ENCODE assay signal across 1 cellular context in genomic region chrX:47658684-47659515, GRCh38.
TF ChIP-seq lines count a peak whose summit lies in the region.

A gene with protein sequence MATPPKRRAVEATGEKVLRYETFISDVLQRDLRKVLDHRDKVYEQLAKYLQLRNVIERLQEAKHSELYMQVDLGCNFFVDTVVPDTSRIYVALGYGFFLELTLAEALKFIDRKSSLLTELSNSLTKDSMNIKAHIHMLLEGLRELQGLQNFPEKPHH (minus strand): TSS chrX:47659180. CDS start chrX:47658927, 253 bp downstream.

TF ChIP-seq in GM12878, 131 proteins besides CTCF, POLR2A, EP300 and RAD21 (continued from another document and continues in another):
- TF ChIP-seq, protein P1, sequence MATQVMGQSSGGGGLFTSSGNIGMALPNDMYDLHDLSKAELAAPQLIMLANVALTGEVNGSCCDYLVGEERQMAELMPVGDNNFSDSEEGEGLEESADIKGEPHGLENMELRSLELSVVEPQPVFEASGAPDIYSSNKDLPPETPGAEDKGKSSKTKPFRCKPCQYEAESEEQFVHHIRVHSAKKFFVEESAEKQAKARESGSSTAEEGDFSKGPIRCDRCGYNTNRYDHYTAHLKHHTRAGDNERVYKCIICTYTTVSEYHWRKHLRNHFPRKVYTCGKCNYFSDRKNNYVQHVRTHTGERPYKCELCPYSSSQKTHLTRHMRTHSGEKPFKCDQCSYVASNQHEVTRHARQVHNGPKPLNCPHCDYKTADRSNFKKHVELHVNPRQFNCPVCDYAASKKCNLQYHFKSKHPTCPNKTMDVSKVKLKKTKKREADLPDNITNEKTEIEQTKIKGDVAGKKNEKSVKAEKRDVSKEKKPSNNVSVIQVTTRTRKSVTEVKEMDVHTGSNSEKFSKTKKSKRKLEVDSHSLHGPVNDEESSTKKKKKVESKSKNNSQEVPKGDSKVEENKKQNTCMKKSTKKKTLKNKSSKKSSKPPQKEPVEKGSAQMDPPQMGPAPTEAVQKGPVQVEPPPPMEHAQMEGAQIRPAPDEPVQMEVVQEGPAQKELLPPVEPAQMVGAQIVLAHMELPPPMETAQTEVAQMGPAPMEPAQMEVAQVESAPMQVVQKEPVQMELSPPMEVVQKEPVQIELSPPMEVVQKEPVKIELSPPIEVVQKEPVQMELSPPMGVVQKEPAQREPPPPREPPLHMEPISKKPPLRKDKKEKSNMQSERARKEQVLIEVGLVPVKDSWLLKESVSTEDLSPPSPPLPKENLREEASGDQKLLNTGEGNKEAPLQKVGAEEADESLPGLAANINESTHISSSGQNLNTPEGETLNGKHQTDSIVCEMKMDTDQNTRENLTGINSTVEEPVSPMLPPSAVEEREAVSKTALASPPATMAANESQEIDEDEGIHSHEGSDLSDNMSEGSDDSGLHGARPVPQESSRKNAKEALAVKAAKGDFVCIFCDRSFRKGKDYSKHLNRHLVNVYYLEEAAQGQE (IDR thresholded peaks at IDR 0.05; ENCODE audit: low read depth, low read length) = no peak
- TF ChIP-seq CHD4 (IDR thresholded peaks at IDR 0.05) (no peak), FOXM1 (IDR thresholded peaks at IDR 0.05; ENCODE audit: low read depth, low read length) (no peak), ZBED1 (IDR thresholded peaks at IDR 0.05; ENCODE audit: borderline replicate concordance) (no peak), SMAD5 (IDR thresholded peaks at IDR 0.05; ENCODE audit: low read depth) (peak; percentile 67; the same call in 1 of the 2 replicates), SIN3A (IDR thresholded peaks at IDR 0.05; ENCODE audit: low read depth, low read length) (peak; percentile 73; the same call in 1 of the 2 replicates), KAT2A (conservative IDR thresholded peaks at IDR 0.05; ENCODE audit: control insufficient read depth, low read depth, low read length) (no peak), STAT1 (conservative IDR thresholded peaks at IDR 0.05) (no peak; the same call in 1 of the 2 replicates), SMARCA5 (IDR thresholded peaks at IDR 0.05) (no peak), EGR1 (IDR thresholded peaks at IDR 0.05; ENCODE audit: borderline replicate concordance in 1 of 2, low read depth in 2 of 2, low read length in 2 of 2) (no peak), PML (IDR thresholded peaks at IDR 0.05; ENCODE audit: low read length) (peak; percentile 81; the same call in 1 of the 2 replicates), CBX3 (IDR thresholded peaks at IDR 0.05; ENCODE audit: borderline replicate concordance, low read depth) (no peak), ZNF622 (IDR thresholded peaks at IDR 0.05) (no peak), PKNOX1 (IDR thresholded peaks at IDR 0.05) (peak; percentile 97), IRF4 (IDR thresholded peaks at IDR 0.05; ENCODE audit: low read depth, low read length) (no peak), BMI1 (IDR thresholded peaks at IDR 0.05; ENCODE audit: borderline replicate concordance) (no peak), CHD2 (IDR thresholded peaks at IDR 0.05; ENCODE audit: borderline replicate concordance, low read depth, low read length) (peak; percentile 29; the same call in 1 of the 2 replicates), POLR2AphosphoS2 (IDR thresholded peaks at IDR 0.05; ENCODE audit: low read depth, low read length) (peak; percentile 89), FOS (IDR thresholded peaks at IDR 0.05; ENCODE audit: borderline replicate concordance, extremely low read depth, insufficient read length) (no peak), BACH1 (IDR thresholded peaks at IDR 0.05; ENCODE audit: borderline replicate concordance) (no peak), CEBPB (IDR thresholded peaks at IDR 0.05; ENCODE audit: borderline replicate concordance in 1 of 2, low read depth in 2 of 2, low read length in 2 of 2) (no peak), NBN (IDR thresholded peaks at IDR 0.05) (peak; percentile 84), ETV6 (conservative IDR thresholded peaks at IDR 0.05 in 1 of 2, IDR thresholded peaks at IDR 0.05 in 1 of 2; ENCODE audit: borderline replicate concordance in 1 of 2, low read depth in 1 of 2) (no peak), NR2F1 (conservative IDR thresholded peaks at IDR 0.05) (peak; percentile 32; the same call in 1 of the 2 replicates), MXI1 (IDR thresholded peaks at IDR 0.05; ENCODE audit: low read depth, low read length) (peak; percentile 47; the same call in 1 of the 2 replicates), KDM1A (IDR thresholded peaks at IDR 0.05; ENCODE audit: borderline replicate concordance) (no peak), IRF5 (IDR thresholded peaks at IDR 0.05; ENCODE audit: borderline replicate concordance) (no peak), SP1 (IDR thresholded peaks at IDR 0.05; ENCODE audit: low read depth, low read length) (peak; percentile 76), IKZF1 (conservative IDR thresholded peaks at IDR 0.05) (no peak; the same call in 1 of the 2 replicates), DPF2 (IDR thresholded peaks at IDR 0.05) (peak; percentile 41; the same call in 1 of the 2 replicates), ATF2 (IDR thresholded peaks at IDR 0.05; ENCODE audit: low read length) (peak; percentile 55; the same call in 1 of the 2 replicates), LARP7 (IDR thresholded peaks at IDR 0.05) (no peak), RCOR1 (conservative IDR thresholded peaks at IDR 0.05; ENCODE audit: low read depth, low read length) (0 out of 2 replicates have a peak, but pooled peaks have one; percentile 41), RBBP5 (conservative IDR thresholded peaks at IDR 0.05) (no peak), ZNF217 (IDR thresholded peaks at IDR 0.05) (no peak), MLLT1 (IDR thresholded peaks at IDR 0.05) (peak; percentile 70), FOXK2 (IDR thresholded peaks at IDR 0.05) (peak; percentile 60), CHD1 (IDR thresholded peaks at IDR 0.05; ENCODE audit: low read depth, low read length) (peak; percentile 66; the same call in 1 of the 2 replicates), USF2 (IDR thresholded peaks at IDR 0.05; ENCODE audit: borderline replicate concordance, low read depth, low read length) (no peak)
- TF ChIP-seq, protein P2, sequence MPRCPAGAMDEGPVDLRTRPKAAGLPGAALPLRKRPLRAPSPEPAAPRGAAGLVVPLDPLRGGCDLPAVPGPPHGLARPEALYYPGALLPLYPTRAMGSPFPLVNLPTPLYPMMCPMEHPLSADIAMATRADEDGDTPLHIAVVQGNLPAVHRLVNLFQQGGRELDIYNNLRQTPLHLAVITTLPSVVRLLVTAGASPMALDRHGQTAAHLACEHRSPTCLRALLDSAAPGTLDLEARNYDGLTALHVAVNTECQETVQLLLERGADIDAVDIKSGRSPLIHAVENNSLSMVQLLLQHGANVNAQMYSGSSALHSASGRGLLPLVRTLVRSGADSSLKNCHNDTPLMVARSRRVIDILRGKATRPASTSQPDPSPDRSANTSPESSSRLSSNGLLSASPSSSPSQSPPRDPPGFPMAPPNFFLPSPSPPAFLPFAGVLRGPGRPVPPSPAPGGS (IDR thresholded peaks at IDR 0.05; ENCODE audit: borderline replicate concordance, insufficient read depth, low read depth, low read length, poor library complexity, severe bottlenecking) = no peak
- TF ChIP-seq, protein P3, sequence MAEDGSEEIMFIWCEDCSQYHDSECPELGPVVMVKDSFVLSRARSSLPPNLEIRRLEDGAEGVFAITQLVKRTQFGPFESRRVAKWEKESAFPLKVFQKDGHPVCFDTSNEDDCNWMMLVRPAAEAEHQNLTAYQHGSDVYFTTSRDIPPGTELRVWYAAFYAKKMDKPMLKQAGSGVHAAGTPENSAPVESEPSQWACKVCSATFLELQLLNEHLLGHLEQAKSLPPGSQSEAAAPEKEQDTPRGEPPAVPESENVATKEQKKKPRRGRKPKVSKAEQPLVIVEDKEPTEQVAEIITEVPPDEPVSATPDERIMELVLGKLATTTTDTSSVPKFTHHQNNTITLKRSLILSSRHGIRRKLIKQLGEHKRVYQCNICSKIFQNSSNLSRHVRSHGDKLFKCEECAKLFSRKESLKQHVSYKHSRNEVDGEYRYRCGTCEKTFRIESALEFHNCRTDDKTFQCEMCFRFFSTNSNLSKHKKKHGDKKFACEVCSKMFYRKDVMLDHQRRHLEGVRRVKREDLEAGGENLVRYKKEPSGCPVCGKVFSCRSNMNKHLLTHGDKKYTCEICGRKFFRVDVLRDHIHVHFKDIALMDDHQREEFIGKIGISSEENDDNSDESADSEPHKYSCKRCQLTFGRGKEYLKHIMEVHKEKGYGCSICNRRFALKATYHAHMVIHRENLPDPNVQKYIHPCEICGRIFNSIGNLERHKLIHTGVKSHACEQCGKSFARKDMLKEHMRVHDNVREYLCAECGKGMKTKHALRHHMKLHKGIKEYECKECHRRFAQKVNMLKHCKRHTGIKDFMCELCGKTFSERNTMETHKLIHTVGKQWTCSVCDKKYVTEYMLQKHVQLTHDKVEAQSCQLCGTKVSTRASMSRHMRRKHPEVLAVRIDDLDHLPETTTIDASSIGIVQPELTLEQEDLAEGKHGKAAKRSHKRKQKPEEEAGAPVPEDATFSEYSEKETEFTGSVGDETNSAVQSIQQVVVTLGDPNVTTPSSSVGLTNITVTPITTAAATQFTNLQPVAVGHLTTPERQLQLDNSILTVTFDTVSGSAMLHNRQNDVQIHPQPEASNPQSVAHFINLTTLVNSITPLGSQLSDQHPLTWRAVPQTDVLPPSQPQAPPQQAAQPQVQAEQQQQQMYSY (CRISPR knock-in tag; IDR thresholded peaks at IDR 0.05) = no peak
- TF ChIP-seq, protein P4, sequence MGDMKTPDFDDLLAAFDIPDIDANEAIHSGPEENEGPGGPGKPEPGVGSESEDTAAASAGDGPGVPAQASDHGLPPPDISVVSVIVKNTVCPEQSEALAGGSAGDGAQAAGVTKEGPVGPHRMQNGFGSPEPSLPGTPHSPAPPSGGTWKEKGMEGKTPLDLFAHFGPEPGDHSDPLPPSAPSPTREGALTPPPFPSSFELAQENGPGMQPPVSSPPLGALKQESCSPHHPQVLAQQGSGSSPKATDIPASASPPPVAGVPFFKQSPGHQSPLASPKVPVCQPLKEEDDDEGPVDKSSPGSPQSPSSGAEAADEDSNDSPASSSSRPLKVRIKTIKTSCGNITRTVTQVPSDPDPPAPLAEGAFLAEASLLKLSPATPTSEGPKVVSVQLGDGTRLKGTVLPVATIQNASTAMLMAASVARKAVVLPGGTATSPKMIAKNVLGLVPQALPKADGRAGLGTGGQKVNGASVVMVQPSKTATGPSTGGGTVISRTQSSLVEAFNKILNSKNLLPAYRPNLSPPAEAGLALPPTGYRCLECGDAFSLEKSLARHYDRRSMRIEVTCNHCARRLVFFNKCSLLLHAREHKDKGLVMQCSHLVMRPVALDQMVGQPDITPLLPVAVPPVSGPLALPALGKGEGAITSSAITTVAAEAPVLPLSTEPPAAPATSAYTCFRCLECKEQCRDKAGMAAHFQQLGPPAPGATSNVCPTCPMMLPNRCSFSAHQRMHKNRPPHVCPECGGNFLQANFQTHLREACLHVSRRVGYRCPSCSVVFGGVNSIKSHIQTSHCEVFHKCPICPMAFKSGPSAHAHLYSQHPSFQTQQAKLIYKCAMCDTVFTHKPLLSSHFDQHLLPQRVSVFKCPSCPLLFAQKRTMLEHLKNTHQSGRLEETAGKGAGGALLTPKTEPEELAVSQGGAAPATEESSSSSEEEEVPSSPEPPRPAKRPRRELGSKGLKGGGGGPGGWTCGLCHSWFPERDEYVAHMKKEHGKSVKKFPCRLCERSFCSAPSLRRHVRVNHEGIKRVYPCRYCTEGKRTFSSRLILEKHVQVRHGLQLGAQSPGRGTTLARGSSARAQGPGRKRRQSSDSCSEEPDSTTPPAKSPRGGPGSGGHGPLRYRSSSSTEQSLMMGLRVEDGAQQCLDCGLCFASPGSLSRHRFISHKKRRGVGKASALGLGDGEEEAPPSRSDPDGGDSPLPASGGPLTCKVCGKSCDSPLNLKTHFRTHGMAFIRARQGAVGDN (IDR thresholded peaks at IDR 0.05) = no peak
